ENCODE assay signal across 8 cellular contexts in genomic region chr2:101308432-101309210, GRCh38. TPM values are rescaled to one million over a fixed set of nuclear protein-coding genes. Genes with fewer than 3 reads are reported as not detected.
DNase-seq lines count a peak whose midpoint lies in the region; ATAC-seq and TF ChIP-seq lines count a peak whose summit lies in the region.

A gene with protein sequence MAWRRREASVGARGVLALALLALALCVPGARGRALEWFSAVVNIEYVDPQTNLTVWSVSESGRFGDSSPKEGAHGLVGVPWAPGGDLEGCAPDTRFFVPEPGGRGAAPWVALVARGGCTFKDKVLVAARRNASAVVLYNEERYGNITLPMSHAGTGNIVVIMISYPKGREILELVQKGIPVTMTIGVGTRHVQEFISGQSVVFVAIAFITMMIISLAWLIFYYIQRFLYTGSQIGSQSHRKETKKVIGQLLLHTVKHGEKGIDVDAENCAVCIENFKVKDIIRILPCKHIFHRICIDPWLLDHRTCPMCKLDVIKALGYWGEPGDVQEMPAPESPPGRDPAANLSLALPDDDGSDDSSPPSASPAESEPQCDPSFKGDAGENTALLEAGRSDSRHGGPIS (minus strand): TSS chr2:101308701. CDS start chr2:101308588, 113 bp downstream.

- TSS peak; percentile 85 for BruUV-seq in PC-9 (replicated peaks; lab: Mats Ljungman, UMichigan)

- in situ Hi-C loops in KBM-7 (cut with MboI; ENCODE audit: low pct_unique_long_range_greater_than_20kb, low sequenced_read_pairs): no loop called here

- H4K20me1 ChIP-seq in PC-9 (ENCODE audit: insufficient read depth): peaks cover 31% of the 10 kb centered on the region

- no peaks in the 10 kb centered on the region for H3K9me2 ChIP-seq in PC-9 (ENCODE audit: insufficient read depth)

- peaks cover 49% of the 10 kb centered on the region for H3K79me2 ChIP-seq in PC-9 (ENCODE audit: low read depth)

- H3K9me3 ChIP-seq in PC-9 (ENCODE audit: insufficient read depth, low read depth) (no peaks in the 10 kb centered on the region), esophagus (ENCODE audit: control insufficient read depth in 2 of 2, insufficient read depth in 1 of 2, low read depth in 1 of 2, low read length in 1 of 2) (no peaks in the 10 kb centered on the region), muscle layer of duodenum (ENCODE audit: control insufficient read depth in 1 of 2, low read length in 2 of 2) (no peaks in the 10 kb centered on the region)

- CTCF ChIA-PET in PC-9 (lab: Charles Lee): interaction anchor here (0.6 to 0.7 kb wide), 2 partner anchors 245 to 933 kb away, joined by 3 read pairs; no protein-coding TSS in a partner anchor

- peak; percentile 63 for ATAC-seq in GM21717 (IDR thresholded peaks at IDR 0.05; ENCODE audit: unreplicated experiment)

- 3% methylated on average over 66 to 76 of the region's 76 CpGs for WGBS in esophagus, 2 donors

- POLR2A ChIA-PET in PC-9 (lab: Charles Lee; ENCODE audit: unreplicated experiment): interaction anchor here (0.5 to 0.9 kb wide), 9 partner anchors 20 to 1156 kb away, joined by 3 to 9 read pairs (median 5); partner anchors contain the start of gene MAP4K4

- H3K4me3 ChIP-seq in PC-9 (peak within 1 kb of the TSS; percentile 80), esophagus (ENCODE audit: low read depth in 1 of 2, low read length in 2 of 2) (peak within 1 kb of the TSS; percentile 73 to 100), muscle layer of duodenum (ENCODE audit: low read depth in 1 of 2, low read length in 2 of 2) (peak within 1 kb of the TSS; percentile 82 to 95)

- peaks cover 12% of the 10 kb centered on the region for H3F3A ChIP-seq in PC-9 (ENCODE audit: insufficient read depth, low read depth)

- H3K4me1 ChIP-seq in PC-9 (replicated peaks; ENCODE audit: insufficient read depth) (peaks cover 44% of the 10 kb centered on the region), esophagus (ENCODE audit: control insufficient read depth in 2 of 2, insufficient read depth in 2 of 2, low read length in 1 of 2) (peaks cover 0 to 10% of the 10 kb centered on the region in 2 donors), muscle layer of duodenum (ENCODE audit: control insufficient read depth in 1 of 2, insufficient read depth in 2 of 2, low read length in 2 of 2) (peaks cover 14 to 24% of the 10 kb centered on the region in 2 donors)

- TF ChIP-seq CTCF in PC-9 (conservative IDR thresholded peaks at IDR 0.05): no peak

- intact Hi-C loops in PC-9 (cut with micrococcal nuclease; ENCODE audit: unreplicated experiment): loop anchor here (2.0 to 5.0 kb wide), 3 partner anchors 52 to 459 kb away; partner anchors contain the start of gene CREG2

- DNase-seq in DMS53 (lab: John Stamatoyannopoulos, UW) (peak; percentile 96), KBM-7 (peak; percentile 98), PC-9 (peak; percentile 69 to 94)
- DNase-seq in activated T-cell treated with anti-CD3 and anti-CD28 coated beads, Interleukin-2, amount 50 U/mL, for 1 hour: peak; percentile 96
- DNase-seq in stimulated activated CD8-positive, alpha-beta memory T cell treated with anti-CD3 and anti-CD28 coated beads, Interleukin-7, amount 100 ng/mL, for 4 hours (ENCODE audit: low read depth in 2 of 2): peak; percentile 82 to 90

- H3K36me3 ChIP-seq in PC-9 (ENCODE audit: low read depth): peaks cover 11% of the 10 kb centered on the region; the same call in 1 of the 2 replicates
- no peaks in the 10 kb centered on the region for H3K36me3 ChIP-seq in esophagus (ENCODE audit: control insufficient read depth in 2 of 2, insufficient read depth in 2 of 2, low read length in 1 of 2)
- H3K36me3 ChIP-seq in muscle layer of duodenum (ENCODE audit: control insufficient read depth in 1 of 2, insufficient read depth in 2 of 2, low read length in 2 of 2): no peaks in the 10 kb centered on the region

- H3K4me2 ChIP-seq in PC-9: peak within 1 kb of the TSS; percentile 98

- H3K27me3 ChIP-seq in PC-9 (ENCODE audit: insufficient read depth, low read depth) (no peaks in the 10 kb centered on the region), esophagus (ENCODE audit: control insufficient read depth in 1 of 2, insufficient read depth in 2 of 2, low read length in 2 of 2) (no peaks in the 10 kb centered on the region), muscle layer of duodenum (ENCODE audit: low read depth, low read length) (no peaks in the 10 kb centered on the region)

- H2AFZ ChIP-seq in PC-9: peak within 1 kb of the TSS; percentile 95

- H3K27ac ChIP-seq in PC-9 (peak within 1 kb of the TSS; percentile 84), esophagus (ENCODE audit: low read depth in 2 of 2, low read length in 1 of 2) (peak within 1 kb of the TSS; percentile 93 to 94), muscle layer of duodenum (ENCODE audit: low read length) (peak within 1 kb of the TSS; percentile 81)

RNA-seq across cellular contexts. Expression of the gene that starts here (rescaled TPM):
- total RNA-seq in PC-9 (2021): 58.6 and 71.6 TPM in 2 replicates
- 10 to 100 TPM; 31.7 to 50.4 TPM for polyA plus RNA-seq in esophagus

Comparison
In these comparisons a context has a peak if more than half of its experiments do, and no peak if none do; other contexts are left out.
1. Peak in every context shown above with its lines: DNase-seq, ATAC-seq, H3K4me3 ChIP-seq and H3K27ac ChIP-seq.